ENCODE assay signal across 1 cellular context in the genomic region with DNA sequence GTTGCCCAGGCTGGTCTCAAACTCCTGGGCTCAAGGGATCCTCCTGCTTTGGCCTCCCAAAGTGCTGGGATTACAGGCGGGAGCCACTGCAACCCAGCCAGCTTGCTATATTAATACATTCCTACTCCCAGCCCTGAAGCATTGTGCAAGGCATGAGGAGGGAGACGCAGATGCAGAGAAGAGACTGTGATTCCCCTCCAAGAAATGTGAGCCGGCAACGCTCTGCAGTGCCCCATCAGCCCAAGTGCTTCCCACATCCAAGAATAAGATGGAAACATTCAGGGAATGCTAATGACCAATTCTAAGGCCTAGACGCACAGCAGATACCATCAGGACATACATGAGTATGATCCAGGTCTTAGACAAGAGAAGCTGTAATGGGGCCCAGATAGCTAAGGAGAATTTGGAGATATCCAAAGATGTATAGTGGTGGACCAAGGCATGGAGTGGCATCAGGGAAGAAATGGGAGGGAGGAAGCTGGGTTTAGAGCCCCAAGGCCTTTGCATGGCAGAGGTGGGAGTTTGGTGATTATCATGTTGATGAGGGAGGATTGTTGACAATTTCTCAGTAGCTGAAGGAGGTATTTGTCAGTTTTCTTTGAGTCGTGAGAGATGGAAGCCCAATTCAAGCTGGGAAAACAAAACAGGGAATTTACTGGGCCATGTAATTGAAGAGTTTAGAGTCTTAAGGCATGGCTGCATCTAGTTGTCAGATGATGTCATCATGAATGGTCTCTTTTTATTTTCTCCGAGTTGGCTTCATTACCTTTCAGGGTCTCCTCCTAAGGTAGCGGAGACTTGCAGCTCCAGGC.
TF ChIP-seq lines count a peak whose summit lies in the region.

No MANE protein-coding gene starts in this region.

TF ChIP-seq in endothelial cell of umbilical vein, 7 proteins besides CTCF, POLR2A, EP300 and RAD21:
- TF ChIP-seq JUN (IDR thresholded peaks at IDR 0.05; ENCODE audit: borderline replicate concordance, insufficient read depth, insufficient read length, low read depth) (peak; percentile 12), EZH2 (IDR thresholded peaks at IDR 0.05; ENCODE audit: borderline replicate concordance, low read depth, low read length, severe bottlenecking) (no peak), FOS (IDR thresholded peaks at IDR 0.05; ENCODE audit: borderline replicate concordance, insufficient read depth, low read length) (no peak), POLR2AphosphoS5 (IDR thresholded peaks at IDR 0.05; ENCODE audit: insufficient read depth, low read depth, low read length) (no peak)
